29 cellular contexts compared by ENCODE assay signal in the genomic region with DNA sequence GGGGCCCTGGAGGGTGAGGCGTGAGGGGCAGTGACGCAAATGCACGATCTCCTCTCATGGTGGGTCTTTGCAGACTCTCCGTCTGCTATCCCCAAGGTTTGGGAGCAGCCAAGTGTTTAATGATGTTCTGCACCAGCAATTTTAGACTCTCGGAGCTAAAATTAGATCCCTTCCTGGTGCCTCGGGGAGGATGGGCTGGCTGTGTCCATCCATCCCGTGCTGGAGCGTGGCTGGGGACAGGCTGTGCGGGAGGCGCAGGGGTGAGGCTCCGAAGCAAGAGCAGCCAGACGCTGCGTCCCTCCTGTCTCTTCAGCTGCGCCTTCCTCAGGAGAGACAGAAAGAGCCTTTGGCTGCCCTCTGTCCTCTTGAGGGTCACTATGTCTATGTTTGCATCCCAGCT.
DNase-seq lines count a peak whose midpoint lies in the region; ATAC-seq and TF ChIP-seq lines count a peak whose summit lies in the region.
"Had no signal": no experiment of that assay in that cellular context is flagged by ENCODE, and none has a peak within 500 bp of the region (broad histone marks: within the 10 kb centered on the region; RNA-seq: fewer than 3 reads in every experiment).

No MANE protein-coding gene starts in this region.

- intact Hi-C loops in heart left ventricle (cut with DNase I) = no loop called here

- no peak for TF ChIP-seq CTCF in heart left ventricle (IDR thresholded peaks at IDR 0.05)

- H3K4me1 ChIP-seq in heart left ventricle (peaks cover 0 to 11% (median 0%) of the 10 kb centered on the region in 12 donors), neuronal stem cell (ENCODE audit: control insufficient read depth in 2 of 2, insufficient read depth in 1 of 2, low read depth in 1 of 2, low read length in 2 of 2) (peaks cover 0 to 3% of the 10 kb centered on the region in 2 donors)
- H3K4me1 ChIP-seq: left lung, sigmoid colon had no signal

- H3K27me3 ChIP-seq in heart left ventricle (no peaks in the 10 kb centered on the region), neuronal stem cell (ENCODE audit: control insufficient read depth in 3 of 3, insufficient read depth in 3 of 3, low read depth in 1 of 3, low read length in 3 of 3) (peaks cover 0 to 6% (median 0%) of the 10 kb centered on the region in 3 experiments)

- DNase-seq in NCI-H2227 (lab: John Stamatoyannopoulos, UW; ENCODE audit: unreplicated experiment) (peak; percentile 31), NCI-H2227 treated with DMSO at 0.1 percent for 48 hours (lab: John Stamatoyannopoulos, UW) (no peak), heart left ventricle (peak in 3 of 5 donors; percentile 16 to 48 (median 37)), neuronal stem cell (ENCODE audit: low spot score) (no peak), T-helper 1 cell (no peak)
- no peak for DNase-seq in activated naive CD4-positive, alpha-beta T cell treated with Interleukin-2 at 50 U/mL for 16 hours
- DNase-seq: activated CD4-positive, alpha-beta T cell treated with anti-CD3 and anti-CD28 coated beads for 4 hours; amygdala; CD4-positive, CD25-positive, alpha-beta regulatory T cell; immature natural killer cell; left lung; mesendoderm; MM.1S; NCI-H1417 treated with DMSO at 0.1 percent for 48 hours; NCI-H2081 treated with DMSO at 0.1 percent for 48 hours; NCI-H345; NCI-H774; sigmoid colon; stimulated activated CD4-positive, alpha-beta T cell treated with anti-CD3 and anti-CD28 coated beads, Interleukin-4, amount 100 ng/mL, for 4 hours; SW 1271; T-helper 9 cell; trophoblast cell; WERI-Rb-1 had no signal

- H2BK15ac ChIP-seq in neuronal stem cell (ENCODE audit: low read length) = no peak overlapping the region

- H3K14ac ChIP-seq in neuronal stem cell (ENCODE audit: low read length) = no peak overlapping the region

- H2AK5ac ChIP-seq in neuronal stem cell (ENCODE audit: low read depth, low read length) = no peak overlapping the region

- H3K18ac ChIP-seq in neuronal stem cell (ENCODE audit: low read length) = peak overlapping the region; percentile 52

- H3K4me2 ChIP-seq in neuronal stem cell (ENCODE audit: insufficient read depth, low read length, poor library complexity, severe bottlenecking) = no peak overlapping the region

- H3K27ac ChIP-seq in heart left ventricle (no peak overlapping the region), neuronal stem cell (replicated peaks; ENCODE audit: low read length) (no peak overlapping the region)
- H3K27ac ChIP-seq: 22Rv1, left lung, sigmoid colon, WERI-Rb-1 had no signal

- H4K91ac ChIP-seq in neuronal stem cell (ENCODE audit: low read depth, low read length, poor library complexity) = no peak overlapping the region

- no peak overlapping the region for H3K23ac ChIP-seq in neuronal stem cell (ENCODE audit: low read depth, low read length, poor library complexity)

- H2BK12ac ChIP-seq in neuronal stem cell (ENCODE audit: low read length) = no peak overlapping the region

- H3K4ac ChIP-seq in neuronal stem cell (ENCODE audit: low read length) = no peak overlapping the region

- H2AFZ ChIP-seq in neuronal stem cell (ENCODE audit: low read length) = no peak overlapping the region

- H2BK120ac ChIP-seq in neuronal stem cell (ENCODE audit: low read depth, low read length) = no peak overlapping the region

- H4K8ac ChIP-seq in neuronal stem cell (ENCODE audit: low read depth, low read length) = no peak overlapping the region

- H3K4me3 ChIP-seq in heart left ventricle (no peak overlapping the region), neuronal stem cell (ENCODE audit: low read length in 2 of 2) (no peak overlapping the region)
- H3K4me3 ChIP-seq: left lung, sigmoid colon had no signal

- H3K9me3 ChIP-seq in heart left ventricle (no peaks in the 10 kb centered on the region), neuronal stem cell (replicated peaks in 1 of 2; ENCODE audit: control insufficient read depth in 2 of 2, insufficient read depth in 1 of 2, low read depth in 1 of 2, low read length in 2 of 2) (peaks cover 0 to 8% of the 10 kb centered on the region in 2 donors)
- H3K9me3 ChIP-seq: left lung, sigmoid colon had no signal

- H3K36me3 ChIP-seq in heart left ventricle (no peaks in the 10 kb centered on the region), neuronal stem cell (replicated peaks in 1 of 2; ENCODE audit: control insufficient read depth in 2 of 2, insufficient read depth in 2 of 2, low read length in 2 of 2) (no peaks in the 10 kb centered on the region)
- H3K36me3 ChIP-seq: left lung, sigmoid colon, WERI-Rb-1 had no signal

- no peak for TF ChIP-seq POLR2A in heart left ventricle (IDR thresholded peaks at IDR 0.05)

- no peak overlapping the region for H2BK5ac ChIP-seq in neuronal stem cell (ENCODE audit: low read length)

- H3K9ac ChIP-seq in neuronal stem cell (ENCODE audit: low read depth, low read length, poor library complexity) = no peak overlapping the region

- WGBS in heart left ventricle, 4 donors = 46 to 56% (median 47%) methylated on average over 14 of the region's 14 CpGs
- WGBS in neuronal stem cell (ENCODE audit: extremely low coverage in 2 of 2, insufficient read length in 2 of 2, insufficient replicate concordance in 1 of 2), 2 donors = no CpG with 5 or more reads among the region's 14 CpGs

- ATAC-seq in heart left ventricle (peak; percentile 84 to 89 (median 86)), HG03108 (IDR thresholded peaks at IDR 0.05; ENCODE audit: unreplicated experiment) (no peak), SK-N-SH treated with all-trans-retinoic acid at 6 μM for 48 hours (no peak)
- ATAC-seq: activated naive CD4-positive, alpha-beta T cell treated with anti-CD3 and anti-CD28 coated beads, Interleukin-2, amount 50 U/mL, for 72 hours; HepG2; left lung; Panc1 had no signal

- H3K79me1 ChIP-seq in neuronal stem cell (ENCODE audit: low read depth, low read length) = no peaks in the 10 kb centered on the region

TF ChIP-seq in SK-N-SH treated with all-trans-retinoic acid at 6 μM for 48 hours, 23 proteins besides CTCF, POLR2A, EP300 and RAD21 (continues in another document):
- TF ChIP-seq ZNF70 (CRISPR knock-in tag; IDR thresholded peaks at IDR 0.05) = no peak
- TF ChIP-seq, protein P1, sequence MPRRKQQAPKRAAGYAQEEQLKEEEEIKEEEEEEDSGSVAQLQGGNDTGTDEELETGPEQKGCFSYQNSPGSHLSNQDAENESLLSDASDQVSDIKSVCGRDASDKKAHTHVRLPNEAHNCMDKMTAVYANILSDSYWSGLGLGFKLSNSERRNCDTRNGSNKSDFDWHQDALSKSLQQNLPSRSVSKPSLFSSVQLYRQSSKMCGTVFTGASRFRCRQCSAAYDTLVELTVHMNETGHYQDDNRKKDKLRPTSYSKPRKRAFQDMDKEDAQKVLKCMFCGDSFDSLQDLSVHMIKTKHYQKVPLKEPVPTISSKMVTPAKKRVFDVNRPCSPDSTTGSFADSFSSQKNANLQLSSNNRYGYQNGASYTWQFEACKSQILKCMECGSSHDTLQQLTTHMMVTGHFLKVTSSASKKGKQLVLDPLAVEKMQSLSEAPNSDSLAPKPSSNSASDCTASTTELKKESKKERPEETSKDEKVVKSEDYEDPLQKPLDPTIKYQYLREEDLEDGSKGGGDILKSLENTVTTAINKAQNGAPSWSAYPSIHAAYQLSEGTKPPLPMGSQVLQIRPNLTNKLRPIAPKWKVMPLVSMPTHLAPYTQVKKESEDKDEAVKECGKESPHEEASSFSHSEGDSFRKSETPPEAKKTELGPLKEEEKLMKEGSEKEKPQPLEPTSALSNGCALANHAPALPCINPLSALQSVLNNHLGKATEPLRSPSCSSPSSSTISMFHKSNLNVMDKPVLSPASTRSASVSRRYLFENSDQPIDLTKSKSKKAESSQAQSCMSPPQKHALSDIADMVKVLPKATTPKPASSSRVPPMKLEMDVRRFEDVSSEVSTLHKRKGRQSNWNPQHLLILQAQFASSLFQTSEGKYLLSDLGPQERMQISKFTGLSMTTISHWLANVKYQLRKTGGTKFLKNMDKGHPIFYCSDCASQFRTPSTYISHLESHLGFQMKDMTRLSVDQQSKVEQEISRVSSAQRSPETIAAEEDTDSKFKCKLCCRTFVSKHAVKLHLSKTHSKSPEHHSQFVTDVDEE (CRISPR knock-in tag; IDR thresholded peaks at IDR 0.05) = no peak
- TF ChIP-seq ZFP3 (CRISPR knock-in tag; IDR thresholded peaks at IDR 0.05) = no peak
- no peak for TF ChIP-seq ARNTL (CRISPR knock-in tag; IDR thresholded peaks at IDR 0.05; ENCODE audit: borderline replicate concordance, low read depth)
- no peak for TF ChIP-seq ISL1 (CRISPR knock-in tag; IDR thresholded peaks at IDR 0.05)
- TF ChIP-seq ESRRG (CRISPR knock-in tag; IDR thresholded peaks at IDR 0.05) = no peak
- TF ChIP-seq, protein P2, sequence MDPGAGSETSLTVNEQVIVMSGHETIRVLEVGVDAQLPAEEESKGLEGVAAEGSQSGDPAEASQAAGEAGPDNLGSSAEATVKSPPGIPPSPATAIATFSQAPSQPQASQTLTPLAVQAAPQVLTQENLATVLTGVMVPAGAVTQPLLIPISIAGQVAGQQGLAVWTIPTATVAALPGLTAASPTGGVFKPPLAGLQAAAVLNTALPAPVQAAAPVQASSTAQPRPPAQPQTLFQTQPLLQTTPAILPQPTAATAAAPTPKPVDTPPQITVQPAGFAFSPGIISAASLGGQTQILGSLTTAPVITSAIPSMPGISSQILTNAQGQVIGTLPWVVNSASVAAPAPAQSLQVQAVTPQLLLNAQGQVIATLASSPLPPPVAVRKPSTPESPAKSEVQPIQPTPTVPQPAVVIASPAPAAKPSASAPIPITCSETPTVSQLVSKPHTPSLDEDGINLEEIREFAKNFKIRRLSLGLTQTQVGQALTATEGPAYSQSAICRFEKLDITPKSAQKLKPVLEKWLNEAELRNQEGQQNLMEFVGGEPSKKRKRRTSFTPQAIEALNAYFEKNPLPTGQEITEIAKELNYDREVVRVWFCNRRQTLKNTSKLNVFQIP (CRISPR knock-in tag; IDR thresholded peaks at IDR 0.05; ENCODE audit: borderline replicate concordance, low read depth) = no peak
- TF ChIP-seq BACH2 (CRISPR knock-in tag; IDR thresholded peaks at IDR 0.05; ENCODE audit: borderline replicate concordance) = no peak
- no peak for TF ChIP-seq RARB (CRISPR knock-in tag; IDR thresholded peaks at IDR 0.05)
- no peak for TF ChIP-seq ZC3H10 (CRISPR knock-in tag; IDR thresholded peaks at IDR 0.05)

Comparison
In these comparisons a context has a peak if more than half of its experiments do, and no peak if none do; other contexts are left out.
1. DNase-seq: peak in NCI-H2227 (single experiment) and heart left ventricle (3 of 5); none in NCI-H2227 treated with DMSO at 0.1 percent for 48 hours (single experiment), neuronal stem cell (single experiment), T-helper 1 cell (0 of 5) and activated naive CD4-positive, alpha-beta T cell treated with Interleukin-2 at 50 U/mL for 16 hours (single experiment).
2. ATAC-seq: peak in heart left ventricle (4 of 4); none in HG03108 (single experiment) and SK-N-SH treated with all-trans-retinoic acid at 6 μM for 48 hours (single experiment).